ENCODE assay signal across 25 cellular contexts in the genomic region with DNA sequence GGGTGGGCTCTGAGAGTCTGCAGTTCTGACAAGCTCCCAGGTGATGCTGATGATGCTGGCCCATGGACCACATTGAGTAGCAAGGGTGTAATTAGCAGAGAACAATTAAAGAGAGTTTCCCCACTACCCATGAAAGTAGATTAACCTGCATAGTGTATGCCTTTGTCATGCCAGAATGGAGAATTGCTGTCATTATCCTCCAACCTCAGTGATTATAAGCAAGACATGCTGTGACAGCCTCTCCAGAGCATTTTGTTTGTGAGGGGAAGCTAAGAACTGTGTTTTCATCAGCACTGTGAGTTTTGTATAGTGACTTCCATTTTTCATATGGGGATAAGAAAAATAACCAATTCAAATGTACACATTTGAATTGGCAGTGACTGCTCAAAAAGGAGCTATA. TPM values are rescaled to one million over a fixed set of nuclear protein-coding genes. Genes with fewer than 3 reads are reported as not detected.
"Had no signal": no experiment of that assay in that cellular context is flagged by ENCODE, and none has a peak within 500 bp of the region (broad histone marks: within the 10 kb centered on the region; RNA-seq: fewer than 3 reads in every experiment).

No MANE protein-coding gene starts in this region.

- DNase-seq: islet precursor cell; left ventricle myocardium inferior; mesendoderm; naive B cell; natural killer cell; nephron progenitor cell; ovary; right lobe of liver; stimulated activated CD4-positive, alpha-beta T cell treated with anti-CD3 and anti-CD28 coated beads, Interleukin-1b, Interleukin-23, amount 100 ng/mL, for 48 hours; stimulated activated CD4-positive, alpha-beta T cell treated with anti-CD3 and anti-CD28 coated beads, Interleukin-2, amount 100 ng/mL, for 48 hours; stimulated activated CD4-positive, alpha-beta T cell treated with anti-CD3 and anti-CD28 coated beads, Interleukin-4, amount 100 ng/mL, for 4 hours; stimulated activated CD8-positive, alpha-beta memory T cell treated with anti-CD3 and anti-CD28 coated beads, Interleukin-4, amount 100 ng/mL, for 48 hours; stimulated activated naive CD4-positive, alpha-beta T cell treated with Interleukin-2 at 50 U/mL for 16 hours; stimulated activated naive CD8-positive, alpha-beta T cell treated with anti-CD3 and anti-CD28 coated beads, Interleukin-15, amount 100 ng/mL, for 72 hours; substantia nigra; uterus had no signal

- H3K9me3 ChIP-seq: left ventricle myocardium inferior, ovary, right atrium auricular region, right lobe of liver, tibial nerve, uterus had no signal

- H3K36me3 ChIP-seq: ovary, right atrium auricular region, right lobe of liver, uterus had no signal

- H3K4me3 Mint-ChIP-seq: mesothelial cell of epicardium; naive B cell; natural killer cell; nephron progenitor cell; stimulated activated memory B cell treated with anti-CD40 and anti-IgM and Interleukin-4, amounts not matched to agents 10 μg/mL and 1 μg/mL and 100 μg/mL, for 72 hours; stimulated activated naive CD8-positive, alpha-beta T cell treated with anti-CD3 and anti-CD28 coated beads, Interleukin-15, amount 100 ng/mL, for 72 hours; type B pancreatic cell had no signal

- H3K9me3 Mint-ChIP-seq: mesothelial cell of epicardium; nephron progenitor cell; stimulated activated memory B cell treated with anti-CD40 and anti-IgM and Interleukin-4, amounts not matched to agents 10 μg/mL and 1 μg/mL and 100 μg/mL, for 72 hours; type B pancreatic cell had no signal

- H3K4me1 Mint-ChIP-seq: mesothelial cell of epicardium; naive B cell; natural killer cell; stimulated activated memory B cell treated with anti-CD40 and anti-IgM and Interleukin-4, amounts not matched to agents 10 μg/mL and 1 μg/mL and 100 μg/mL, for 72 hours; stimulated activated naive CD8-positive, alpha-beta T cell treated with anti-CD3 and anti-CD28 coated beads, Interleukin-15, amount 100 ng/mL, for 72 hours had no signal

- H3K27me3 Mint-ChIP-seq: naive B cell; stimulated activated memory B cell treated with anti-CD40 and anti-IgM and Interleukin-4, amounts not matched to agents 10 μg/mL and 1 μg/mL and 100 μg/mL, for 72 hours; stimulated activated naive CD8-positive, alpha-beta T cell treated with anti-CD3 and anti-CD28 coated beads, Interleukin-15, amount 100 ng/mL, for 72 hours; type B pancreatic cell had no signal

- H3K4me3 ChIP-seq: left ventricle myocardium inferior, lung, ovary, right atrium auricular region, right lobe of liver, smooth muscle cell, tibial nerve, uterus had no signal

- H3K27ac Mint-ChIP-seq: mesothelial cell of epicardium; naive B cell; natural killer cell; nephron progenitor cell; progenitor cell of endocrine pancreas; stimulated activated memory B cell treated with anti-CD40 and anti-IgM and Interleukin-4, amounts not matched to agents 10 μg/mL and 1 μg/mL and 100 μg/mL, for 72 hours; stimulated activated naive CD8-positive, alpha-beta T cell treated with anti-CD3 and anti-CD28 coated beads, Interleukin-15, amount 100 ng/mL, for 72 hours; type B pancreatic cell had no signal

- ATAC-seq: natural killer cell; right lobe of liver; stimulated activated memory B cell treated with anti-CD40 and anti-IgM and Interleukin-4, amounts not matched to agents 10 μg/mL and 1 μg/mL and 100 μg/mL, for 72 hours; stimulated activated naive CD8-positive, alpha-beta T cell treated with anti-CD3 and anti-CD28 coated beads, Interleukin-15, amount 100 ng/mL, for 72 hours had no signal

- H3K4me2 ChIP-seq: smooth muscle cell had no signal

- H3K4me1 ChIP-seq: left ventricle myocardium inferior, right atrium auricular region, right lobe of liver, tibial nerve, uterus had no signal

- H3K27me3 ChIP-seq: ovary, right atrium auricular region, right lobe of liver, tibial nerve, uterus had no signal

- H3K36me3 Mint-ChIP-seq: mesothelial cell of epicardium; natural killer cell; stimulated activated memory B cell treated with anti-CD40 and anti-IgM and Interleukin-4, amounts not matched to agents 10 μg/mL and 1 μg/mL and 100 μg/mL, for 72 hours; type B pancreatic cell had no signal

- H3K27ac ChIP-seq: left ventricle myocardium inferior, ovary, right atrium auricular region, right lobe of liver, tibial nerve, uterus had no signal

RNA-seq across cellular contexts. Expression of gene LYPD1, which starts 59.6 kb away (rescaled TPM):
- total RNA-seq: left ventricle myocardium inferior, mononuclear cell, natural killer cell had no signal
